8 cellular contexts compared by ENCODE assay signal in genomic region chr20:41047975-41048305, GRCh38. TPM values are rescaled to one million over a fixed set of nuclear protein-coding genes. Genes with fewer than 3 reads are reported as not detected.
A peak's percentile ranks its signal among the peaks of the same experiment; 100 is the strongest.
DNase-seq lines count a peak whose midpoint lies in the region; ATAC-seq, FAIRE-seq and TF ChIP-seq lines count a peak whose summit lies in the region.

No MANE protein-coding gene starts in this region.

- intact Hi-C loops in body of pancreas (cut with DNase I) = no loop called here
- intact Hi-C loops in mucosa of descending colon (cut with DNase I, micrococcal nuclease) = no loop called here

- peak; percentile 45 for ATAC-seq in GM18867 (IDR thresholded peaks at IDR 0.05; ENCODE audit: unreplicated experiment)
- ATAC-seq in body of pancreas = peak; percentile 60
- ATAC-seq in mucosa of descending colon = peak; percentile 80
- ATAC-seq in GM21360 (IDR thresholded peaks at IDR 0.05; ENCODE audit: unreplicated experiment) = no peak
- ATAC-seq in GM18858 (IDR thresholded peaks at IDR 0.05; ENCODE audit: unreplicated experiment) = no peak

- peak overlapping the region in 2 of 4 donors; percentile 25 to 52 for H3K27ac ChIP-seq in body of pancreas

- TF ChIP-seq CTCF in LNCaP clone FGC (IDR thresholded peaks at IDR 0.05; ENCODE audit: control insufficient read depth, extremely low read depth, insufficient read depth) = no peak
- no peak for TF ChIP-seq CTCF in body of pancreas (IDR thresholded peaks at IDR 0.05)
- no peak for TF ChIP-seq CTCF in mucosa of descending colon (IDR thresholded peaks at IDR 0.05)

- H3K4me3 ChIP-seq in LNCaP clone FGC (ENCODE audit: low read depth, low read length) (0 out of 2 replicates have a peak overlapping the region, but pooled peaks have one; percentile 22), body of pancreas (no peak overlapping the region), mucosa of descending colon (no peak overlapping the region)

- no peak for FAIRE-seq in GM12892 (lab: Jason Lieb, UNC)

- H3K4me1 ChIP-seq in body of pancreas (peaks cover 80% of the 10 kb centered on the region), mucosa of descending colon (ENCODE audit: low read depth) (peaks cover 56% of the 10 kb centered on the region)

- WGBS in body of pancreas, 2 donors = 9 to 19% methylated on average over 1 of the region's 1 CpG

- DNase-seq in LNCaP clone FGC (ENCODE audit: low read depth) = no peak
- DNase-seq in body of pancreas = no peak
- no peak for DNase-seq in mucosa of descending colon
- no peak for DNase-seq in DMS114 treated with DMSO at 0.1 percent for 48 hours (lab: John Stamatoyannopoulos, UW; ENCODE audit: unreplicated experiment)
- DNase-seq in GM12892 (ENCODE audit: insufficient read length) = no peak

- TF ChIP-seq POLR2A in body of pancreas (IDR thresholded peaks at IDR 0.05) = no peak
- no peak for TF ChIP-seq POLR2A in GM12892 (IDR thresholded peaks at IDR 0.05; ENCODE audit: low read depth, low read length)

- H3K36me3 ChIP-seq in body of pancreas (replicated peaks in 1 of 2; ENCODE audit: insufficient read depth in 1 of 2, low read depth in 2 of 2) (no peaks in the 10 kb centered on the region), mucosa of descending colon (ENCODE audit: low read depth) (no peaks in the 10 kb centered on the region)

- no peaks in the 10 kb centered on the region for H3K27me3 ChIP-seq in body of pancreas

- H3K9me3 ChIP-seq in body of pancreas = no peaks in the 10 kb centered on the region
- no peaks in the 10 kb centered on the region for H3K9me3 ChIP-seq in mucosa of descending colon

RNA-seq across cellular contexts. Expression of gene TOP1, which starts 19.3 kb away (rescaled TPM):
- total RNA-seq in body of pancreas (10 to 100 TPM; 12.2 to 18.5 TPM), mucosa of descending colon (10 to 100 TPM; 51.8 to 60.0 (median 57.7) TPM)
- polyA plus RNA-seq in GM12892 (2012; ENCODE audit: missing spikeins) = 69.1 TPM

Comparison
In these comparisons a context has a peak if more than half of its experiments do, and no peak if none do; other contexts are left out.
1. ATAC-seq: peak in GM18867 (single experiment), body of pancreas (single experiment) and mucosa of descending colon (single experiment); none in GM21360 (single experiment) and GM18858 (single experiment).